In the genomic region with DNA sequence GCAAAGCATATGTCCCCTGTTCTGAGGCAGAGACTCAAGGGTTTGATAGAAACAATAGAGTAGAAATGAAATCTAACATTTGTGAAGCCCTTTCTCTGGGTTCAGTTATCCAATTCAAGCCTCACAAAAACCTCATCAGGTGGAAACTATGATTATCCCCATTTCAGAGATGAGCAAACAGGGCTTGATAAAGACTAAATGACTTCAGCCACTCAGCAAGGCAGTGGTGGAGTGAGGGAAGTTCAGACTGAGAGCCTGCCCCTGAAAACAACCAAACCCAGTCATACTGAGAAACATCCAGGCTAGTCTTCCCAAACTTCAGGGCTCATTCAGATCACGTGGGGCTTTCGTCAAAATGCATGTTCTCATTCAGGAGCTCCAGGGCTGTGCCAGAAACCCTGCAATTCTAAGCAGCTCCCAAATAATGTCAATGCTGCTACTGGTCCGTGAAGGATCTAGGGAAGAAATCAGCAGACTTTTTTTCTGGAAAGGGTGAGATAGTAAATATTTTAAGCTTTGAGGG, we compare ENCODE assay signal across 11 cellular contexts.
DNase-seq lines count a peak whose midpoint lies in the region; ATAC-seq lines count a peak whose summit lies in the region.
"Had no signal": no experiment of that assay in that cellular context is flagged by ENCODE, and none has a peak within 500 bp of the region (broad histone marks: within the 10 kb centered on the region; RNA-seq: fewer than 3 reads in every experiment).

No MANE protein-coding gene starts in this region.

- no peaks in the 10 kb centered on the region for H3K36me3 Mint-ChIP-seq in activated CD4-positive, alpha-beta memory T cell treated with anti-CD3 and anti-CD28 coated beads for 36 hours
- H3K36me3 Mint-ChIP-seq in activated CD4-positive, alpha-beta memory T cell treated with anti-CD3 and anti-CD28 coated beads, Interleukin-2, amount 10 ng/mL, durations not matched to agents 7 days and 5 days (ENCODE audit: low read depth): no peaks in the 10 kb centered on the region
- no peaks in the 10 kb centered on the region for H3K36me3 Mint-ChIP-seq in stimulated activated naive CD8-positive, alpha-beta T cell treated with anti-CD3 and anti-CD28 coated beads, Interleukin-15, Interleukin-2, amounts not matched to agents 100 ng/mL and 50 ng/mL, for 24 hours (ENCODE audit: low read depth)

- H3K9me3 Mint-ChIP-seq in activated CD4-positive, alpha-beta memory T cell treated with anti-CD3 and anti-CD28 coated beads for 36 hours: no peaks in the 10 kb centered on the region
- no peaks in the 10 kb centered on the region for H3K9me3 Mint-ChIP-seq in activated CD4-positive, alpha-beta memory T cell treated with anti-CD3 and anti-CD28 coated beads, Interleukin-2, amount 10 ng/mL, durations not matched to agents 7 days and 5 days
- H3K9me3 Mint-ChIP-seq in stimulated activated naive CD8-positive, alpha-beta T cell treated with anti-CD3 and anti-CD28 coated beads, Interleukin-15, Interleukin-2, amounts not matched to agents 100 ng/mL and 50 ng/mL, for 24 hours: no peaks in the 10 kb centered on the region

- H3K27ac ChIP-seq in HUES48 (ENCODE audit: low read depth, low read length): peak overlapping the region; percentile 2
- no peak overlapping the region for H3K27ac ChIP-seq in mesendoderm (ENCODE audit: low read depth, low read length)
- H3K27ac ChIP-seq: ascending aorta, SJCRH30 had no signal

- H2BK120ac ChIP-seq in mesendoderm (ENCODE audit: low read depth, low read length): no peak overlapping the region

- POLR2A ChIA-PET in activated CD4-positive, alpha-beta memory T cell treated with anti-CD3 and anti-CD28 coated beads for 36 hours (lab: Charles Lee): no interaction called here
- POLR2A ChIA-PET in activated CD4-positive, alpha-beta memory T cell treated with anti-CD3 and anti-CD28 coated beads, Interleukin-2, amount 10 ng/mL, durations not matched to agents 7 days and 5 days (lab: Charles Lee): no interaction called here

- H3K9me3 ChIP-seq in HUES48 (ENCODE audit: control insufficient read depth, insufficient read depth, low read length): no peaks in the 10 kb centered on the region
- H3K9me3 ChIP-seq: ascending aorta, SJCRH30 had no signal

- H2AK5ac ChIP-seq in mesendoderm (ENCODE audit: low read length): no peak overlapping the region

- H3K27ac Mint-ChIP-seq in activated CD4-positive, alpha-beta memory T cell treated with anti-CD3 and anti-CD28 coated beads for 36 hours: no peak overlapping the region
- no peak overlapping the region for H3K27ac Mint-ChIP-seq in activated CD4-positive, alpha-beta memory T cell treated with anti-CD3 and anti-CD28 coated beads, Interleukin-2, amount 10 ng/mL, durations not matched to agents 7 days and 5 days
- peak overlapping the region; percentile 27 for H3K27ac Mint-ChIP-seq in stimulated activated naive CD8-positive, alpha-beta T cell treated with anti-CD3 and anti-CD28 coated beads, Interleukin-15, Interleukin-2, amounts not matched to agents 100 ng/mL and 50 ng/mL, for 24 hours

- no peak overlapping the region for H2BK15ac ChIP-seq in mesendoderm (replicated peaks; ENCODE audit: low read depth)

- no peak overlapping the region for H4K5ac ChIP-seq in mesendoderm (ENCODE audit: low read length)

- no peak overlapping the region for H2BK5ac ChIP-seq in mesendoderm (ENCODE audit: low read length)

- no peak overlapping the region for H3K18ac ChIP-seq in mesendoderm (ENCODE audit: low read length)

- H3K79me2 ChIP-seq in mesendoderm (ENCODE audit: control insufficient read depth, insufficient read depth, low read length): no peaks in the 10 kb centered on the region

- no peaks in the 10 kb centered on the region for H3K79me1 ChIP-seq in mesendoderm (ENCODE audit: low read length)

- ATAC-seq in HG02623 (IDR thresholded peaks at IDR 0.05; ENCODE audit: unreplicated experiment): peak; percentile 40

- H4K8ac ChIP-seq in mesendoderm (ENCODE audit: low read depth, low read length): no peak overlapping the region

- H3K27me3 Mint-ChIP-seq in activated CD4-positive, alpha-beta memory T cell treated with anti-CD3 and anti-CD28 coated beads for 36 hours: no peaks in the 10 kb centered on the region
- no peaks in the 10 kb centered on the region for H3K27me3 Mint-ChIP-seq in activated CD4-positive, alpha-beta memory T cell treated with anti-CD3 and anti-CD28 coated beads, Interleukin-2, amount 10 ng/mL, durations not matched to agents 7 days and 5 days
- H3K27me3 Mint-ChIP-seq in stimulated activated naive CD8-positive, alpha-beta T cell treated with anti-CD3 and anti-CD28 coated beads, Interleukin-15, Interleukin-2, amounts not matched to agents 100 ng/mL and 50 ng/mL, for 24 hours: no peaks in the 10 kb centered on the region

- DNase-seq in activated CD4-positive, alpha-beta memory T cell treated with anti-CD3 and anti-CD28 coated beads for 36 hours: peak; percentile 10
- DNase-seq in activated CD4-positive, alpha-beta memory T cell treated with anti-CD3 and anti-CD28 coated beads, Interleukin-2, amount 10 ng/mL, durations not matched to agents 7 days and 5 days: no peak
- DNase-seq in SHP77 treated with DMSO at 0.1 percent for 48 hours (lab: John Stamatoyannopoulos, UW) (no peak), mesendoderm (no peak), glomerular visceral epithelial cell (ENCODE audit: extremely low spot score) (no peak)
- DNase-seq: ACHN, SJCRH30 had no signal

- CTCF ChIA-PET in activated CD4-positive, alpha-beta memory T cell treated with anti-CD3 and anti-CD28 coated beads for 36 hours (lab: Charles Lee): interaction anchor here (0.9 kb wide), 1 partner anchor 104 kb away, joined by 3 read pairs; no protein-coding TSS in a partner anchor
- CTCF ChIA-PET in activated CD4-positive, alpha-beta memory T cell treated with anti-CD3 and anti-CD28 coated beads, Interleukin-2, amount 10 ng/mL, durations not matched to agents 7 days and 5 days (lab: Charles Lee): no interaction called here

- H3K4me1 Mint-ChIP-seq in activated CD4-positive, alpha-beta memory T cell treated with anti-CD3 and anti-CD28 coated beads for 36 hours (ENCODE audit: low read depth): peaks cover 4% of the 10 kb centered on the region
- H3K4me1 Mint-ChIP-seq in activated CD4-positive, alpha-beta memory T cell treated with anti-CD3 and anti-CD28 coated beads, Interleukin-2, amount 10 ng/mL, durations not matched to agents 7 days and 5 days: peaks cover 2% of the 10 kb centered on the region
- peaks cover 3% of the 10 kb centered on the region for H3K4me1 Mint-ChIP-seq in stimulated activated naive CD8-positive, alpha-beta T cell treated with anti-CD3 and anti-CD28 coated beads, Interleukin-15, Interleukin-2, amounts not matched to agents 100 ng/mL and 50 ng/mL, for 24 hours (ENCODE audit: low read depth)

- no peak overlapping the region for H3K23ac ChIP-seq in mesendoderm (ENCODE audit: low read length)

- H3K56ac ChIP-seq in mesendoderm (ENCODE audit: low read length): no peak overlapping the region

- H3K27me3 ChIP-seq in HUES48 (ENCODE audit: control insufficient read depth, insufficient read depth, low read length) (no peaks in the 10 kb centered on the region), mesendoderm (ENCODE audit: insufficient read depth, low read length, poor library complexity) (no peaks in the 10 kb centered on the region)
- H3K27me3 ChIP-seq: ascending aorta had no signal

- intact Hi-C loops in activated CD4-positive, alpha-beta memory T cell treated with anti-CD3 and anti-CD28 coated beads for 36 hours (cut with micrococcal nuclease): no loop called here

- H3K4me1 ChIP-seq in HUES48 (ENCODE audit: control insufficient read depth, insufficient read depth, low read length): peaks cover 27% of the 10 kb centered on the region
- H3K4me1 ChIP-seq in mesendoderm (ENCODE audit: control insufficient read depth, low read depth, low read length): no peaks in the 10 kb centered on the region
- H3K4me1 ChIP-seq: ascending aorta, SJCRH30 had no signal

- no peak overlapping the region for H3K4me3 Mint-ChIP-seq in activated CD4-positive, alpha-beta memory T cell treated with anti-CD3 and anti-CD28 coated beads for 36 hours
- H3K4me3 Mint-ChIP-seq in activated CD4-positive, alpha-beta memory T cell treated with anti-CD3 and anti-CD28 coated beads, Interleukin-2, amount 10 ng/mL, durations not matched to agents 7 days and 5 days: no peak overlapping the region
- H3K4me3 Mint-ChIP-seq in stimulated activated naive CD8-positive, alpha-beta T cell treated with anti-CD3 and anti-CD28 coated beads, Interleukin-15, Interleukin-2, amounts not matched to agents 100 ng/mL and 50 ng/mL, for 24 hours: no peak overlapping the region

- H3K4me3 ChIP-seq in HUES48 (ENCODE audit: low read depth, low read length) (no peak overlapping the region), mesendoderm (ENCODE audit: low read length) (no peak overlapping the region)
- H3K4me3 ChIP-seq: ascending aorta, SJCRH30 had no signal

- no peak overlapping the region for H3K4me2 ChIP-seq in mesendoderm (ENCODE audit: low read length)

- WGBS in mesendoderm (ENCODE audit: extremely low coverage, insufficient coverage, low lambda C conversion rate): no CpG with 5 or more reads among the region's 3 CpGs

- no peak overlapping the region for H3K9ac ChIP-seq in HUES48 (ENCODE audit: low read depth, low read length)
- no peak overlapping the region for H3K9ac ChIP-seq in mesendoderm (ENCODE audit: low read length)

- no peaks in the 10 kb centered on the region for H3K36me3 ChIP-seq in HUES48 (ENCODE audit: control insufficient read depth, insufficient read depth, low read length)
- no peaks in the 10 kb centered on the region for H3K36me3 ChIP-seq in mesendoderm (ENCODE audit: control insufficient read depth, insufficient read depth, low read length)
- H3K36me3 ChIP-seq: ascending aorta, SJCRH30 had no signal

- no peak overlapping the region for H3K4ac ChIP-seq in mesendoderm (ENCODE audit: low read depth, low read length)
